Comparison of ENCODE assay signal across 15 cellular contexts in the genomic region with DNA sequence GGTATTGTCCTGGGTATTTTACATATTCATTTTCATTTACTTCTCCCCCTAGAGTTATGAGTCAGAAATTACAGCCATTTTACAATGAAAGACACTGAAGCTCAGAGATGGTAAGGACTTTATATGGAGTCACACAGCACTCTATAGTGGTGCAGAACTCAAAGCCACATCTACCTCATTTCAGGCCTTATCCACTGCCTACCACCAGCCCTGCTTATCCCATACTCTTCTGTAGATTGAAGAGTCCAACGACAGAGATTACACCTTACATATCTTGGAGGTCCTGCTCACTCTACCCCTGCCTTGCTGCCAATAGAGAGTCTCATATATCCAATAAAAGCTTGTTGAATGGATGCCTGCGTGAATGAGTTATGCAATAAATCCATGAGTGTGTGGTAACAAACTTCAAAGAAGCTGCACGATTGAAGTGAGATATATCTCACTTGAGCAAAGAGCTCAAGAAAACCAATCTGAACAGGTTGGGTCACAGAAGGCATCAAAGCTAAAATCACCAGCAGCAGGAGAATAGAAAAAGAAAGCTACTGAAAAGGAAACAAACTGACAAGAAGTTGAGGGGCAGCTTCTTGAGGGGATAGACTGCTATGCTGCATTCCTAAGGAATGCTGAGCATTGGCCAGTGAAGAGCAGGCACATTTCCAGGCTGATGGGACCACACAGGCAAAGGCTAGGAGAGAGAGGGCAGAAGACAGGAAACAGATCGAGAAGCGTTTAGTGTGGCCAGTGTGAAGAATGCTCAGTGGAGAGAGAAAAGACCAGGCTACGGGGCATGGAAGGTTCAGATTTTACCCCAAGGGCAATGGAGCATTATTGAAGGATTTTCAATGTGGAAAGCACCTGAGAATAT.
"Had no signal": no experiment of that assay in that cellular context is flagged by ENCODE, and none has a peak within 500 bp of the region (broad histone marks: within the 10 kb centered on the region; RNA-seq: fewer than 3 reads in every experiment).

No MANE protein-coding gene starts in this region.

- H2AFZ ChIP-seq: parathyroid adenoma had no signal

- H3K27me3 ChIP-seq: tibial nerve had no signal

- H3K27me3 Mint-ChIP-seq: activated naive CD8-positive, alpha-beta T cell treated with anti-CD3 and anti-CD28 coated beads, Interleukin-2, amount 10 ng/mL, durations not matched to agents 7 days and 5 days; stimulated activated memory B cell treated with anti-CD40 and anti-IgM and Interleukin-4, amounts not matched to agents 10 μg/mL and 1 μg/mL and 100 μg/mL, for 72 hours had no signal

- H3K79me2 ChIP-seq: parathyroid adenoma had no signal

- ATAC-seq: activated CD4-positive, alpha-beta T cell treated with anti-CD3 and anti-CD28 coated beads for 36 hours; activated CD8-positive, alpha-beta T cell treated with anti-CD3 and anti-CD28 coated beads for 36 hours; activated T-cell treated with anti-CD3 and anti-CD28 coated beads, Interleukin-2, amount 50 U/mL, for 72 hours; esophagus mucosa; stimulated activated memory B cell treated with anti-CD40 and anti-IgM and Interleukin-4, amounts not matched to agents 10 μg/mL and 1 μg/mL and 100 μg/mL, for 72 hours had no signal

- H3K9ac ChIP-seq: parathyroid adenoma had no signal

- DNase-seq: activated CD4-positive, alpha-beta T cell treated with anti-CD3 and anti-CD28 coated beads for 36 hours; activated CD8-positive, alpha-beta memory T cell treated with anti-CD3 and anti-CD28 coated beads, Interleukin-2, amount 50 U/mL, for 4 hours; activated CD8-positive, alpha-beta T cell treated with anti-CD3 and anti-CD28 coated beads for 36 hours; activated gamma-delta T cell treated with Interleukin-2 at 50 U/mL for 16 hours; activated naive CD8-positive, alpha-beta T cell treated with anti-CD3 and anti-CD28 coated beads, Interleukin-2, amount 10 ng/mL, durations not matched to agents 7 days and 5 days; activated T-cell treated with anti-CD3 and anti-CD28 coated beads, Interleukin-2, amount 50 U/mL, for 72 hours; anterior cingulate cortex; cerebellar nuclear complex; T-helper 1 cell had no signal

- H3K27ac Mint-ChIP-seq: activated CD4-positive, alpha-beta T cell treated with anti-CD3 and anti-CD28 coated beads for 36 hours; activated CD8-positive, alpha-beta T cell treated with anti-CD3 and anti-CD28 coated beads for 36 hours; activated naive CD8-positive, alpha-beta T cell treated with anti-CD3 and anti-CD28 coated beads, Interleukin-2, amount 10 ng/mL, durations not matched to agents 7 days and 5 days; activated T-cell treated with anti-CD3 and anti-CD28 coated beads, Interleukin-2, amount 50 U/mL, for 72 hours; stimulated activated memory B cell treated with anti-CD40 and anti-IgM and Interleukin-4, amounts not matched to agents 10 μg/mL and 1 μg/mL and 100 μg/mL, for 72 hours had no signal

- H3K4me3 ChIP-seq: skin epidermis, tibial nerve had no signal

- H3K4me3 Mint-ChIP-seq: activated CD4-positive, alpha-beta T cell treated with anti-CD3 and anti-CD28 coated beads for 36 hours; activated CD8-positive, alpha-beta T cell treated with anti-CD3 and anti-CD28 coated beads for 36 hours; activated naive CD8-positive, alpha-beta T cell treated with anti-CD3 and anti-CD28 coated beads, Interleukin-2, amount 10 ng/mL, durations not matched to agents 7 days and 5 days; activated T-cell treated with anti-CD3 and anti-CD28 coated beads, Interleukin-2, amount 50 U/mL, for 72 hours; stimulated activated memory B cell treated with anti-CD40 and anti-IgM and Interleukin-4, amounts not matched to agents 10 μg/mL and 1 μg/mL and 100 μg/mL, for 72 hours had no signal

- H3K4me1 Mint-ChIP-seq: activated CD4-positive, alpha-beta T cell treated with anti-CD3 and anti-CD28 coated beads for 36 hours; activated naive CD8-positive, alpha-beta T cell treated with anti-CD3 and anti-CD28 coated beads, Interleukin-2, amount 10 ng/mL, durations not matched to agents 7 days and 5 days had no signal

- H3K36me3 Mint-ChIP-seq: activated naive CD8-positive, alpha-beta T cell treated with anti-CD3 and anti-CD28 coated beads, Interleukin-2, amount 10 ng/mL, durations not matched to agents 7 days and 5 days had no signal

- H3K27ac ChIP-seq: parathyroid adenoma, skin epidermis, tibial nerve, VCaP had no signal

- H3K9me3 ChIP-seq: tibial nerve had no signal

- H3K4me1 ChIP-seq: tibial nerve had no signal

- H3K9me3 Mint-ChIP-seq: activated CD8-positive, alpha-beta T cell treated with anti-CD3 and anti-CD28 coated beads for 36 hours; activated naive CD8-positive, alpha-beta T cell treated with anti-CD3 and anti-CD28 coated beads, Interleukin-2, amount 10 ng/mL, durations not matched to agents 7 days and 5 days had no signal

- H3K36me3 ChIP-seq: tibial nerve had no signal
